ENCODE assay signal across 16 cellular contexts in the genomic region with DNA sequence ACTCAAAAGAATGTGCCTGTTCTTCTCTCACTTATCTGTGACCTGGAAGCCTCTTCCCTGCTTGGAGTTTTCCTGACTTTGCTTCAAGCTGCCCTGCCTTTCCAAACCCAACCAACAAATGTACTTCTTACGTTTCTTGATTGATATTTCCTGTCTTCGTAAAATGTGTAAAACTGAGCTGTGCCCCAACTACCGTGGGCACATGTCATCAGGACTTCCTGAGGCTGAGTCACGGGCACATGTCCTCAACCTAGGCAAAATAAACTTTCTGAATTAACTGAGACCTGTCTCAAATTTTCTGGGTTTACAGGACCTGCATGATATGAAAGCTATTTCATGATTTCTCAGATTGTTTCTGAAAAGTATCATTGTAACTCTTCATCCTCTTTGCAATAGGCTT.
DNase-seq lines count a peak whose midpoint lies in the region; ATAC-seq and TF ChIP-seq lines count a peak whose summit lies in the region.
"Had no signal": no experiment of that assay in that cellular context is flagged by ENCODE, and none has a peak within 500 bp of the region (broad histone marks: within the 10 kb centered on the region; RNA-seq: fewer than 3 reads in every experiment).

No MANE protein-coding gene starts in this region.

- H3K27ac Mint-ChIP-seq in mesothelial cell of epicardium, result peak overlapping the region; percentile 8
- H3K27ac Mint-ChIP-seq: stimulated activated memory B cell treated with anti-CD40 and anti-IgM and Interleukin-4, amounts not matched to agents 10 μg/mL and 1 μg/mL and 100 μg/mL, for 72 hours had no signal

- H3K27me3 Mint-ChIP-seq in mesothelial cell of epicardium (ENCODE audit: low read depth), result no peaks in the 10 kb centered on the region
- H3K27me3 Mint-ChIP-seq: stimulated activated memory B cell treated with anti-CD40 and anti-IgM and Interleukin-4, amounts not matched to agents 10 μg/mL and 1 μg/mL and 100 μg/mL, for 72 hours had no signal

- peaks cover 9% of the 10 kb centered on the region for H3K36me3 Mint-ChIP-seq in mesothelial cell of epicardium
- H3K36me3 Mint-ChIP-seq: stimulated activated memory B cell treated with anti-CD40 and anti-IgM and Interleukin-4, amounts not matched to agents 10 μg/mL and 1 μg/mL and 100 μg/mL, for 72 hours had no signal

- DNase-seq in EL, result peak; percentile 63
- peak; percentile 50 for DNase-seq in MG63
- peak; percentile 82 for DNase-seq in dermis blood vessel endothelial cell
- DNase-seq in mesothelial cell of epicardium (ENCODE audit: low spot score in 2 of 2, unreplicated experiment in 2 of 2), result no peak
- DNase-seq in NCI-H2227 (lab: John Stamatoyannopoulos, UW; ENCODE audit: unreplicated experiment), result no peak
- DNase-seq in activated naive CD4-positive, alpha-beta T cell treated with anti-CD3 and anti-CD28 coated beads, Interleukin-2, amount 50 U/mL, for 16 hours, result no peak
- DNase-seq: activated naive CD4-positive, alpha-beta T cell; AML-193; DMS153; NCI-H1417 treated with DMSO at 0.1 percent for 48 hours; NCI-H510A treated with DMSO at 0.1 percent for 48 hours; SHP77; stimulated activated CD4-positive, alpha-beta T cell treated with anti-CD3 and anti-CD28 coated beads, Interleukin-4, amount 100 ng/mL, for 24 hours had no signal

- H3K27me3 ChIP-seq in MG63, result no peaks in the 10 kb centered on the region

- H3K9me3 ChIP-seq in MG63, result no peaks in the 10 kb centered on the region

- H3K4me1 Mint-ChIP-seq in mesothelial cell of epicardium, result peaks cover 22% of the 10 kb centered on the region
- H3K4me1 Mint-ChIP-seq: stimulated activated memory B cell treated with anti-CD40 and anti-IgM and Interleukin-4, amounts not matched to agents 10 μg/mL and 1 μg/mL and 100 μg/mL, for 72 hours had no signal

- no peak overlapping the region for H3K4me3 ChIP-seq in MG63

- ATAC-seq in GM21528 (IDR thresholded peaks at IDR 0.05; ENCODE audit: low FRiP score, unreplicated experiment), result no peak
- no peak for ATAC-seq in GM21390 (IDR thresholded peaks at IDR 0.05; ENCODE audit: unreplicated experiment)
- ATAC-seq: stimulated activated memory B cell treated with anti-CD40 and anti-IgM and Interleukin-4, amounts not matched to agents 10 μg/mL and 1 μg/mL and 100 μg/mL, for 72 hours had no signal

- H3K9me3 Mint-ChIP-seq in mesothelial cell of epicardium, result peaks cover under 1% of the 10 kb centered on the region

- TF ChIP-seq CTCF in mesothelial cell of epicardium (IDR thresholded peaks at IDR 0.05; ENCODE audit: unreplicated experiment), result no peak

- H3K4me3 Mint-ChIP-seq in mesothelial cell of epicardium, result no peak overlapping the region
- H3K4me3 Mint-ChIP-seq: stimulated activated memory B cell treated with anti-CD40 and anti-IgM and Interleukin-4, amounts not matched to agents 10 μg/mL and 1 μg/mL and 100 μg/mL, for 72 hours had no signal

- H3K36me3 ChIP-seq in MG63, result no peaks in the 10 kb centered on the region

Comparison
In these comparisons a context has a peak if more than half of its experiments do, and no peak if none do; other contexts are left out.
1. DNase-seq: peak in EL (single experiment), MG63 (single experiment) and dermis blood vessel endothelial cell (single experiment); none in mesothelial cell of epicardium (0 of 2), NCI-H2227 (single experiment) and activated naive CD4-positive, alpha-beta T cell treated with anti-CD3 and anti-CD28 coated beads, Interleukin-2, amount 50 U/mL, for 16 hours (single experiment).